In genomic region chr12:21773263-21773741, GRCh38 we compare ENCODE assay signal across 9 cellular contexts. TPM values are rescaled to one million over a fixed set of nuclear protein-coding genes. Genes with fewer than 3 reads are reported as not detected.
DNase-seq lines count a peak whose midpoint lies in the region; TF ChIP-seq lines count a peak whose summit lies in the region.
"Had no signal": no experiment of that assay in that cellular context is flagged by ENCODE, and none has a peak within 500 bp of the region (broad histone marks: within the 10 kb centered on the region; RNA-seq: fewer than 3 reads in every experiment).

No MANE protein-coding gene starts in this region.

- H3K27ac ChIP-seq in iPS-20b (ENCODE audit: low read length) (no peak overlapping the region), suprapubic skin (no peak overlapping the region)

- TF ChIP-seq EP300 in suprapubic skin (IDR thresholded peaks at IDR 0.05): no peak

- no peaks in the 10 kb centered on the region for H3K36me3 ChIP-seq in adipocyte (ENCODE audit: control insufficient read depth, insufficient read depth, low read length, severe bottlenecking)
- no peaks in the 10 kb centered on the region for H3K36me3 ChIP-seq in iPS-20b (ENCODE audit: insufficient read depth, low read depth, low read length)
- H3K36me3 ChIP-seq in suprapubic skin: no peaks in the 10 kb centered on the region

- TF ChIP-seq POLR2A in suprapubic skin (IDR thresholded peaks at IDR 0.05): no peak

- H3K9ac ChIP-seq in adipocyte (ENCODE audit: low read length) (peak overlapping the region; percentile 84), iPS-20b (ENCODE audit: low read depth, low read length) (no peak overlapping the region)

- H3K4me3 ChIP-seq in adipocyte (ENCODE audit: low read length) (peak overlapping the region; percentile 85), iPS-20b (ENCODE audit: low read length) (peak overlapping the region; percentile 76), suprapubic skin (peak overlapping the region; percentile 57)

- H3K4me1 ChIP-seq in adipocyte (ENCODE audit: control insufficient read depth, insufficient read depth, low read length) (peaks cover 37% of the 10 kb centered on the region), iPS-20b (ENCODE audit: insufficient read depth, low read length) (peaks cover 2% of the 10 kb centered on the region; the same call in 1 of the 2 replicates), suprapubic skin (peaks cover 15% of the 10 kb centered on the region)

- in situ Hi-C loops in GM13976 (cut with MboI; ENCODE audit: low sequenced_read_pairs, unreplicated experiment): no loop called here

- TF ChIP-seq CTCF in suprapubic skin (IDR thresholded peaks at IDR 0.05): no peak
- TF ChIP-seq CTCF in GM13976 (IDR thresholded peaks at IDR 0.05; ENCODE audit: borderline replicate concordance, control extremely low read depth, extremely low read depth, insufficient read depth, missing control alignments): no peak

- H3K9me3 ChIP-seq in adipocyte (ENCODE audit: control insufficient read depth, low read length) (no peaks in the 10 kb centered on the region), iPS-20b (ENCODE audit: insufficient read depth, low read depth, low read length) (no peaks in the 10 kb centered on the region), suprapubic skin (no peaks in the 10 kb centered on the region)

- whole genome bisulfite sequencing in suprapubic skin: 44% methylated on average over 23 of the region's 23 CpGs

- peak; percentile 1 for DNase-seq in NCI-H748 (lab: John Stamatoyannopoulos, UW; ENCODE audit: unreplicated experiment)
- DNase-seq in NCI-H748 treated with DMSO at 0.1 percent for 48 hours (lab: John Stamatoyannopoulos, UW): no peak
- no peak for DNase-seq in adipocyte (ENCODE audit: low read depth)
- no peak for DNase-seq in suprapubic skin (ENCODE audit: low spot score in 2 of 2)
- no peak for DNase-seq in GM19240 (ENCODE audit: insufficient read length, low spot score)
- no peak for DNase-seq in GM13976 (ENCODE audit: low spot score)
- DNase-seq in NCI-H2227 treated with DMSO at 0.1 percent for 48 hours (lab: John Stamatoyannopoulos, UW): no peak
- DNase-seq: naive B cell had no signal

- no peaks in the 10 kb centered on the region for H3K27me3 ChIP-seq in adipocyte (replicated peaks; ENCODE audit: control insufficient read depth, insufficient read depth, low read length)
- peaks cover 27% of the 10 kb centered on the region for H3K27me3 ChIP-seq in iPS-20b (ENCODE audit: insufficient read depth, low read length)
- peaks cover 20% of the 10 kb centered on the region for H3K27me3 ChIP-seq in suprapubic skin

RNA-seq across cellular contexts. Expression of gene KCNJ8, which starts 1.2 kb away (rescaled TPM):
- total RNA-seq in suprapubic skin: 1 to 10 TPM; 1.4 to 7.8 (median 4.0) TPM
